In genomic region chr2:237139123-237139675, GRCh38 we compare ENCODE assay signal across 1 cellular context.
TF ChIP-seq lines count a peak whose summit lies in the region.

No MANE protein-coding gene starts in this region.

TF ChIP-seq in HEK293, 187 proteins besides CTCF, POLR2A, EP300 and RAD21 (continued from another document):
- peak; percentile 93 for TF ChIP-seq ZSCAN4 (tag by site-specific recombination; IDR thresholded peaks at IDR 0.05)
- TF ChIP-seq ZNF335 (tag by site-specific recombination; conservative IDR thresholded peaks at IDR 0.05): no peak
- no peak for TF ChIP-seq ZNF518A (tag by site-specific recombination; conservative IDR thresholded peaks at IDR 0.05; ENCODE audit: low read depth)
- no peak for TF ChIP-seq ZFP41 (tag by site-specific recombination; IDR thresholded peaks at IDR 0.05; ENCODE audit: borderline replicate concordance)
